ENCODE assay signal across 8 cellular contexts in genomic region chr1:27830621-27831424, GRCh38. TPM values are rescaled to one million over a fixed set of nuclear protein-coding genes. Genes with fewer than 3 reads are reported as not detected.
DNase-seq lines count a peak whose midpoint lies in the region; ATAC-seq and TF ChIP-seq lines count a peak whose summit lies in the region.

Gene PPP1R8, plus strand, starts transcription at chr1:27830782. Its CDS starts 54 bp downstream, at chr1:27830836.

- peak within 1 kb of the TSS; percentile 94 for H3K27ac Mint-ChIP-seq in endothelial cell (ENCODE audit: unreplicated experiment)

- peaks cover 49% of the 10 kb centered on the region for H3K79me2 ChIP-seq in OCI-LY1 (ENCODE audit: insufficient read depth, low read length)

- H3K36me3 ChIP-seq in HUES48 (ENCODE audit: control insufficient read depth, insufficient read depth, low read length) (peaks cover 36% of the 10 kb centered on the region), OCI-LY1 (ENCODE audit: insufficient read depth, low read length) (peaks cover 35% of the 10 kb centered on the region)

- H3K27ac ChIP-seq in HUES48 (ENCODE audit: low read depth, low read length) = peak within 1 kb of the TSS; percentile 97
- peak within 1 kb of the TSS; percentile 69 for H3K27ac ChIP-seq in OCI-LY1 (ENCODE audit: low read depth, low read length, poor library complexity, severe bottlenecking)

- H4K20me1 ChIP-seq in OCI-LY1 (ENCODE audit: insufficient read depth, low read length) = 0 out of 2 replicates have a peak, but pooled peaks cover 3% of the 10 kb centered on the region

- DNase-seq in COLO829 (ENCODE audit: low spot score) (peak; percentile 74), endothelial cell (ENCODE audit: low spot score) (peak; percentile 87), midbrain (lab: John Stamatoyannopoulos, UW) (peak; percentile 96)
- DNase-seq in activated CD8-positive, alpha-beta memory T cell treated with anti-CD3 and anti-CD28 coated beads, Interleukin-2, amount 50 U/mL, for 4 hours = peak; percentile 87
- peak; percentile 73 to 76 for DNase-seq in stimulated activated CD8-positive, alpha-beta memory T cell treated with anti-CD3 and anti-CD28 coated beads, Interleukin-2, amount 100 ng/mL, for 1 hour (ENCODE audit: low read depth in 2 of 2)

- H3F3A ChIP-seq in OCI-LY1 (ENCODE audit: insufficient read depth, low read length) = peaks cover 7% of the 10 kb centered on the region; the same call in 1 of the 2 replicates

- peak; percentile 82 for ATAC-seq in GM21367 (IDR thresholded peaks at IDR 0.05; ENCODE audit: unreplicated experiment)

- H2AFZ ChIP-seq in OCI-LY1 (ENCODE audit: low read length) = 0 out of 2 replicates have a peak within 1 kb of the TSS, but pooled peaks have one; percentile 38

- H3K9me3 Mint-ChIP-seq in endothelial cell (ENCODE audit: unreplicated experiment) = no peaks in the 10 kb centered on the region

- no peaks in the 10 kb centered on the region for H3K36me3 Mint-ChIP-seq in endothelial cell (ENCODE audit: low read depth, unreplicated experiment)

- H3K27me3 ChIP-seq in HUES48 (ENCODE audit: control insufficient read depth, insufficient read depth, low read length) (no peaks in the 10 kb centered on the region), OCI-LY1 (ENCODE audit: insufficient read depth, low read length) (no peaks in the 10 kb centered on the region)

- H3K9me3 ChIP-seq in HUES48 (ENCODE audit: control insufficient read depth, insufficient read depth, low read length) = no peaks in the 10 kb centered on the region
- no peaks in the 10 kb centered on the region for H3K9me3 ChIP-seq in OCI-LY1 (ENCODE audit: low read length)

- TF ChIP-seq CTCF in OCI-LY1 (IDR thresholded peaks at IDR 0.05; ENCODE audit: low read length) (no peak), endothelial cell (IDR thresholded peaks at IDR 0.05; ENCODE audit: unreplicated experiment) (no peak)

- peak within 1 kb of the TSS; percentile 94 for H3K4me3 Mint-ChIP-seq in endothelial cell (ENCODE audit: unreplicated experiment)

- peaks cover 13% of the 10 kb centered on the region for H3K4me1 Mint-ChIP-seq in endothelial cell (ENCODE audit: unreplicated experiment)

- H3K4me1 ChIP-seq in HUES48 (ENCODE audit: control insufficient read depth, insufficient read depth, low read length) (peaks cover 7% of the 10 kb centered on the region), OCI-LY1 (ENCODE audit: insufficient read depth, low read length, severe bottlenecking) (peaks cover 22% of the 10 kb centered on the region)

- H3K4me2 ChIP-seq in OCI-LY1 (ENCODE audit: low read length) = peak within 1 kb of the TSS; percentile 89

- H3K4me3 ChIP-seq in HUES48 (ENCODE audit: low read depth, low read length) = peak within 1 kb of the TSS; percentile 91
- H3K4me3 ChIP-seq in OCI-LY1 (ENCODE audit: low read depth, low read length, poor library complexity, severe bottlenecking) = peak within 1 kb of the TSS; percentile 91

- H3K9ac ChIP-seq in HUES48 (ENCODE audit: low read depth, low read length) = peak within 1 kb of the TSS; percentile 98
- peak within 1 kb of the TSS; percentile 95 for H3K9ac ChIP-seq in OCI-LY1 (ENCODE audit: low read length)

- H3K9me2 ChIP-seq in OCI-LY1 (ENCODE audit: low read depth, low read length) = no peaks in the 10 kb centered on the region

- no peaks in the 10 kb centered on the region for H3K27me3 Mint-ChIP-seq in endothelial cell (ENCODE audit: unreplicated experiment)

RNA-seq across cellular contexts. Expression of gene PPP1R8, which starts in this region (rescaled TPM):
- 46.9 TPM for total RNA-seq in endothelial cell (ENCODE audit: unreplicated experiment)

Comparison
In these comparisons a context has a peak if more than half of its experiments do, and no peak if none do; other contexts are left out.
1. Peak in every context shown above with its lines: DNase-seq, ATAC-seq, H3K4me3 ChIP-seq and H3K27ac ChIP-seq.